8 cellular contexts compared by ENCODE assay signal in genomic region chr3:169241928-169242751, GRCh38.
A peak's percentile ranks its signal among the peaks of the same experiment; 100 is the strongest.
DNase-seq lines count a peak whose midpoint lies in the region; ATAC-seq and TF ChIP-seq lines count a peak whose summit lies in the region.

No MANE protein-coding gene starts in this region.

- no peak overlapping the region for H3K9ac ChIP-seq in PC-3 (ENCODE audit: low read length)

- no peaks in the 10 kb centered on the region for H3K79me2 ChIP-seq in PC-3 (ENCODE audit: low read length)

- peak; percentile 58 for DNase-seq in HT-29 (ENCODE audit: low spot score)
- peak; percentile 79 to 86 for DNase-seq in cardiac fibroblast (ENCODE audit: low read depth in 2 of 2)
- DNase-seq in kidney glomerular epithelial cell (lab: John Stamatoyannopoulos, UW) = peak; percentile 47
- DNase-seq in PC-3 = no peak
- no peak for DNase-seq in mesenteric fat pad (ENCODE audit: low spot score)

- H3K4me1 Mint-ChIP-seq in stimulated activated memory B cell treated with anti-CD40 and anti-IgM and Interleukin-4, amounts not matched to agents 10 μg/mL and 1 μg/mL and 100 μg/mL, for 72 hours = peaks cover 11% of the 10 kb centered on the region

- intact Hi-C loops in PC-3 (cut with micrococcal nuclease) = loop anchor here (5.0 kb wide), 1 partner anchor 40 kb away; no protein-coding TSS in a partner anchor

- no TSS peak for BruUV-seq in PC-3 (replicated peaks; lab: Mats Ljungman, UMichigan)

- no peak for TF ChIP-seq CTCF in cardiac fibroblast (IDR thresholded peaks at IDR 0.05; ENCODE audit: low read depth, low read length)
- no peak for TF ChIP-seq CTCF in PC-3 (conservative IDR thresholded peaks at IDR 0.05; ENCODE audit: low read depth, low read length)

- H3K36me3 ChIP-seq in PC-3 (ENCODE audit: low read depth, low read length) = no peaks in the 10 kb centered on the region

- H3K27ac Mint-ChIP-seq in stimulated activated memory B cell treated with anti-CD40 and anti-IgM and Interleukin-4, amounts not matched to agents 10 μg/mL and 1 μg/mL and 100 μg/mL, for 72 hours = no peak overlapping the region

- no peaks in the 10 kb centered on the region for H3F3A ChIP-seq in PC-3 (ENCODE audit: low read length, unreplicated experiment)

- H3K27me3 ChIP-seq in PC-3 (ENCODE audit: low read length) = no peaks in the 10 kb centered on the region

- no peaks in the 10 kb centered on the region for H3K4me1 ChIP-seq in PC-3 (ENCODE audit: insufficient read depth, low read length)

- no peaks in the 10 kb centered on the region for H3K36me3 Mint-ChIP-seq in stimulated activated memory B cell treated with anti-CD40 and anti-IgM and Interleukin-4, amounts not matched to agents 10 μg/mL and 1 μg/mL and 100 μg/mL, for 72 hours

- H3K9me3 Mint-ChIP-seq in stimulated activated memory B cell treated with anti-CD40 and anti-IgM and Interleukin-4, amounts not matched to agents 10 μg/mL and 1 μg/mL and 100 μg/mL, for 72 hours = no peaks in the 10 kb centered on the region

- CTCF ChIA-PET in PC-3 (lab: Charles Lee) = no interaction called here

- H3K27me3 Mint-ChIP-seq in stimulated activated memory B cell treated with anti-CD40 and anti-IgM and Interleukin-4, amounts not matched to agents 10 μg/mL and 1 μg/mL and 100 μg/mL, for 72 hours = peaks cover 24% of the 10 kb centered on the region

- no peaks in the 10 kb centered on the region for H3K9me3 ChIP-seq in PC-3 (ENCODE audit: low read length)

- no peak overlapping the region for H3K4me2 ChIP-seq in PC-3 (ENCODE audit: low read length)

- POLR2A ChIA-PET in PC-3 (lab: Charles Lee; ENCODE audit: unreplicated experiment) = no interaction called here

- H3K27ac ChIP-seq in PC-3 (ENCODE audit: low read length) = no peak overlapping the region

- ATAC-seq in stimulated activated memory B cell treated with anti-CD40 and anti-IgM and Interleukin-4, amounts not matched to agents 10 μg/mL and 1 μg/mL and 100 μg/mL, for 72 hours = peak; percentile 48
- ATAC-seq in PC-3 (no peak), GM18520 (IDR thresholded peaks at IDR 0.05; ENCODE audit: unreplicated experiment) (no peak), HG02610 (IDR thresholded peaks at IDR 0.05; ENCODE audit: unreplicated experiment) (no peak)

- H3K4me3 Mint-ChIP-seq in stimulated activated memory B cell treated with anti-CD40 and anti-IgM and Interleukin-4, amounts not matched to agents 10 μg/mL and 1 μg/mL and 100 μg/mL, for 72 hours = no peak overlapping the region

- no peak overlapping the region for H2AFZ ChIP-seq in PC-3 (ENCODE audit: low read length)

- H3K4me3 ChIP-seq in cardiac fibroblast (replicated peaks in 1 of 2; ENCODE audit: low read depth in 2 of 2, low read length in 2 of 2) (peak overlapping the region; percentile 50 to 61), PC-3 (ENCODE audit: low read length) (no peak overlapping the region)

- H4K20me1 ChIP-seq in PC-3 (ENCODE audit: low read length) = no peaks in the 10 kb centered on the region

- H3K9me2 ChIP-seq in PC-3 (replicated peaks; ENCODE audit: low read length) = no peaks in the 10 kb centered on the region

Comparison
In these comparisons a context has a peak if more than half of its experiments do, and no peak if none do; other contexts are left out.
1. DNase-seq: peak in HT-29 (single experiment), cardiac fibroblast (2 of 2) and kidney glomerular epithelial cell (single experiment); none in PC-3 (single experiment) and mesenteric fat pad (single experiment).